Comparison of ENCODE assay signal across 9 cellular contexts in the genomic region with DNA sequence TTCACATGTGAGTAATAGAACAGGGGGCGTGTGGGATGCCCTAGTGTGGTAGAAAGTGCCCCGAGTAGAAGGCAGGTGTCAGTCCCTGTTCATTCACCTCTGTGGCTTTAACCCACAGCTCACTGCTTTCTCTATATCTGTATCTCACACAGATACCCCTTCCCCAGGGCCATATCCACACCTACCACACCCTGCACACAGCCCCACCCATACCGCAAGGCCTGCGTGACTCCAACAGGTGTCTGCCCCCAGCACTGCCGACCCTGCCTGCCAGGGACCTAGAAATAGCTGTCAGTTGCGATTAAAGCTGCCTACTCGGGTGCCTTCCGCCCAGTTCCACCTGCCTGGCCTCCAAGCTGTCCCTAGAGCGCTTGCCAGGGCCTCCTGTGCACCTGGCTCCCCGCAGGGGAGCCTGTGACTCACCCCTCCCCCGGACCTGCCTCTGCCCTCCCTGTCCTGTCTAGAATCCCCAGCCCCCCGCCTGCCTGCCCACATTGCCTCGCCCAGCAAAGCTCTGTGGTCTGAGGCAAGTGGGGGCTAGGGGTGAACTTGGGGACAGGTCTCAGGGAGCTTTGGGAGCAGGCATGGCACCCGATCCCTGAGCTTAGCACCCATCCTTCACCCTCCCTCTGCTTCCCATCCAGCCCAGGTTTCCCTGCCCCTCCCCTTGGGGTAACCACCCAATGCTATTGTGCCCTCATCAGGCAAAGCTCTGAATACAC. TPM values are rescaled to one million over a fixed set of nuclear protein-coding genes. Genes with fewer than 3 reads are reported as not detected.
DNase-seq lines count a peak whose midpoint lies in the region; ATAC-seq and TF ChIP-seq lines count a peak whose summit lies in the region.
"Had no signal": no experiment of that assay in that cellular context is flagged by ENCODE, and none has a peak within 500 bp of the region (broad histone marks: within the 10 kb centered on the region; RNA-seq: fewer than 3 reads in every experiment).

No MANE protein-coding gene starts in this region.

- H3K4me3 ChIP-seq in BLaER1 treated with 17β-estradiol and CSF1 and Interleukin-3, amounts not matched to agents 10 nM and 100 nM, result no peak overlapping the region
- H3K4me3 ChIP-seq in HUES6 (ENCODE audit: low read depth, low read length) (no peak overlapping the region), RWPE2 (ENCODE audit: severe bottlenecking) (peak overlapping the region; percentile 0), hepatocyte (no peak overlapping the region)
- H3K4me3 ChIP-seq: heart right ventricle had no signal

- H3K27me3 ChIP-seq in BLaER1 treated with 17β-estradiol and CSF1 and Interleukin-3, amounts not matched to agents 10 nM and 100 nM, result no peaks in the 10 kb centered on the region
- no peaks in the 10 kb centered on the region for H3K27me3 ChIP-seq in HUES6 (ENCODE audit: control insufficient read depth, insufficient read depth, low read length)
- H3K27me3 ChIP-seq in RWPE2 (ENCODE audit: insufficient read depth, poor library complexity, severe bottlenecking), result no peaks in the 10 kb centered on the region
- no peaks in the 10 kb centered on the region for H3K27me3 ChIP-seq in hepatocyte
- H3K27me3 ChIP-seq: heart right ventricle had no signal

- TF ChIP-seq CTCF in RWPE2 (IDR thresholded peaks at IDR 0.05; ENCODE audit: poor library complexity, severe bottlenecking), result peak; percentile 53
- TF ChIP-seq CTCF in hepatocyte (IDR thresholded peaks at IDR 0.05; ENCODE audit: poor library complexity), result no peak

- H3K9me3 ChIP-seq in BLaER1 treated with 17β-estradiol and CSF1 and Interleukin-3, amounts not matched to agents 10 nM and 100 nM (replicated peaks in 1 of 11), result no peaks in the 10 kb centered on the region
- H3K9me3 ChIP-seq in HUES6 (ENCODE audit: control insufficient read depth, insufficient read depth, low read depth, low read length) (no peaks in the 10 kb centered on the region), RWPE2 (ENCODE audit: severe bottlenecking) (no peaks in the 10 kb centered on the region), hepatocyte (ENCODE audit: low read depth) (no peaks in the 10 kb centered on the region)
- H3K9me3 ChIP-seq: heart right ventricle had no signal

- POLR2A ChIA-PET in HEK293T (lab: Yijun Ruan, JAX), result interaction anchor here (1.4 to 11.7 kb wide), 2 partner anchors 10 to 42 kb away, joined by 6 to 260 read pairs; a partner anchor contains a TSS

- peak overlapping the region in 2 of 11 experiments; percentile 4 to 20; a peak in 2 of 22 replicates for H3K27ac ChIP-seq in BLaER1 treated with 17β-estradiol and CSF1 and Interleukin-3, amounts not matched to agents 10 nM and 100 nM
- H3K27ac ChIP-seq in HUES6 (ENCODE audit: low read depth, low read length), result no peak overlapping the region
- peak overlapping the region; percentile 97 for H3K27ac ChIP-seq in RWPE2 (ENCODE audit: poor library complexity, severe bottlenecking)
- H3K27ac ChIP-seq in hepatocyte, result peak overlapping the region; percentile 98

- peaks cover 79 to 95% (median 88%) of the 10 kb centered on the region in 11 experiments for H3K36me3 ChIP-seq in BLaER1 treated with 17β-estradiol and CSF1 and Interleukin-3, amounts not matched to agents 10 nM and 100 nM
- H3K36me3 ChIP-seq in HUES6 (ENCODE audit: control insufficient read depth, insufficient read depth, low read length) (peaks cover 66% of the 10 kb centered on the region), RWPE2 (ENCODE audit: low read depth) (peaks cover 67% of the 10 kb centered on the region), hepatocyte (replicated peaks; ENCODE audit: insufficient read depth, low read depth) (no peaks in the 10 kb centered on the region)

- H3K4me1 ChIP-seq in BLaER1 treated with 17β-estradiol and CSF1 and Interleukin-3, amounts not matched to agents 10 nM and 100 nM, result peaks cover 15 to 87% (median 45%) of the 10 kb centered on the region in 10 experiments; a peak in 19 of 20 replicates
- H3K4me1 ChIP-seq in HUES6 (ENCODE audit: control insufficient read depth, insufficient read depth, low read length) (peaks cover 34% of the 10 kb centered on the region), RWPE2 (ENCODE audit: insufficient read depth, poor library complexity, severe bottlenecking) (peaks cover 39% of the 10 kb centered on the region), hepatocyte (ENCODE audit: insufficient read depth) (peaks cover 52% of the 10 kb centered on the region)

- ATAC-seq in RWPE2 (ENCODE audit: low read depth), result peak; percentile 62
- no peak for ATAC-seq in HG02970 (IDR thresholded peaks at IDR 0.05; ENCODE audit: low FRiP score, unreplicated experiment)
- ATAC-seq: heart right ventricle had no signal

- WGBS in hepatocyte (ENCODE audit: low lambda C conversion rate, missing lambda C conversion rate), result 63% methylated on average over 14 of the region's 14 CpGs

- peak overlapping the region in 5 of 11 experiments; percentile 17 to 44 (median 33); a peak in 7 of 22 replicates for H3K9ac ChIP-seq in BLaER1 treated with 17β-estradiol and CSF1 and Interleukin-3, amounts not matched to agents 10 nM and 100 nM
- H3K9ac ChIP-seq in HUES6 (ENCODE audit: low read length), result peak overlapping the region; percentile 27

- H3K9me2 ChIP-seq in hepatocyte (replicated peaks; ENCODE audit: insufficient read depth), result no peaks in the 10 kb centered on the region

- peak; percentile 98 for DNase-seq in RWPE2 (ENCODE audit: low spot score)
- DNase-seq in hepatocyte (ENCODE audit: low spot score), result peak; percentile 86
- DNase-seq in globus pallidus (ENCODE audit: low spot score), result no peak
- no peak for DNase-seq in OCI-M1 (lab: John Stamatoyannopoulos, UW)
- DNase-seq in HEK293T (ENCODE audit: extremely low spot score), result no peak
- DNase-seq: heart right ventricle had no signal

- H4K20me1 ChIP-seq in BLaER1 treated with 17β-estradiol and CSF1 and Interleukin-3, amounts not matched to agents 10 nM and 100 nM, result peaks cover 3 to 55% (median 24%) of the 10 kb centered on the region in 11 experiments; a peak in 18 of 22 replicates
- H4K20me1 ChIP-seq in hepatocyte (ENCODE audit: insufficient read depth, poor library complexity, severe bottlenecking), result no peaks in the 10 kb centered on the region

- no peak overlapping the region for H2AFZ ChIP-seq in hepatocyte

- no peaks in the 10 kb centered on the region for H3K79me2 ChIP-seq in hepatocyte

- peak overlapping the region in 6 of 11 experiments; percentile 23 to 94 (median 52); a peak in 12 of 22 replicates for H3K4me2 ChIP-seq in BLaER1 treated with 17β-estradiol and CSF1 and Interleukin-3, amounts not matched to agents 10 nM and 100 nM
- H3K4me2 ChIP-seq in hepatocyte, result peak overlapping the region; percentile 16

- CTCF ChIA-PET in HEK293T (lab: Yijun Ruan, JAX), result interaction anchor here (1.1 to 7.0 kb wide), 4 partner anchors 9 to 157 kb away, joined by 3 to 107 read pairs (median 8); no protein-coding TSS in a partner anchor

TF ChIP-seq in HEK293T, 16 proteins besides CTCF, POLR2A, EP300 and RAD21:
- no peak for TF ChIP-seq SP1 (IDR thresholded peaks at IDR 0.05)
- TF ChIP-seq FOXM1 (IDR thresholded peaks at IDR 0.05; ENCODE audit: borderline replicate concordance), result no peak
- no peak for TF ChIP-seq LEF1 (IDR thresholded peaks at IDR 0.05; ENCODE audit: borderline replicate concordance)
- no peak for TF ChIP-seq NFRKB (IDR thresholded peaks at IDR 0.05)
- no peak for TF ChIP-seq BHLHE40 (IDR thresholded peaks at IDR 0.05; ENCODE audit: borderline replicate concordance)
- TF ChIP-seq TARDBP (IDR thresholded peaks at IDR 0.05), result no peak
- TF ChIP-seq FOXK2 (IDR thresholded peaks at IDR 0.05), result no peak
- no peak for TF ChIP-seq HDGF (IDR thresholded peaks at IDR 0.05; ENCODE audit: borderline replicate concordance)
- TF ChIP-seq ELF4 (IDR thresholded peaks at IDR 0.05), result no peak
- TF ChIP-seq FOXA1 (IDR thresholded peaks at IDR 0.05), result no peak
- TF ChIP-seq SUZ12 (IDR thresholded peaks at IDR 0.05), result no peak
- no peak for TF ChIP-seq CTBP1 (IDR thresholded peaks at IDR 0.05; ENCODE audit: borderline replicate concordance)
- no peak for TF ChIP-seq L3MBTL2 (conservative IDR thresholded peaks at IDR 0.05)
- no peak for TF ChIP-seq ARNT (IDR thresholded peaks at IDR 0.05)
- TF ChIP-seq, protein P1, sequence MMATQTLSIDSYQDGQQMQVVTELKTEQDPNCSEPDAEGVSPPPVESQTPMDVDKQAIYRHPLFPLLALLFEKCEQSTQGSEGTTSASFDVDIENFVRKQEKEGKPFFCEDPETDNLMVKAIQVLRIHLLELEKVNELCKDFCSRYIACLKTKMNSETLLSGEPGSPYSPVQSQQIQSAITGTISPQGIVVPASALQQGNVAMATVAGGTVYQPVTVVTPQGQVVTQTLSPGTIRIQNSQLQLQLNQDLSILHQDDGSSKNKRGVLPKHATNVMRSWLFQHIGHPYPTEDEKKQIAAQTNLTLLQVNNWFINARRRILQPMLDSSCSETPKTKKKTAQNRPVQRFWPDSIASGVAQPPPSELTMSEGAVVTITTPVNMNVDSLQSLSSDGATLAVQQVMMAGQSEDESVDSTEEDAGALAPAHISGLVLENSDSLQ (IDR thresholded peaks at IDR 0.05), result no peak
- no peak for TF ChIP-seq ZNF384 (IDR thresholded peaks at IDR 0.05)

RNA-seq across cellular contexts. Expression of a gene that starts 38.3 kb away (rescaled TPM):
- 616 and 651 TPM in 2 replicates for total RNA-seq in hepatocyte
- 310 and 388 TPM in 2 replicates for polyA plus RNA-seq in hepatocyte

RNA-seq across cellular contexts. Expression of a gene that starts 52.6 kb away (rescaled TPM):
- 219 and 228 TPM in 2 replicates for total RNA-seq in hepatocyte
- polyA plus RNA-seq in hepatocyte, result 460 and 461 TPM in 2 replicates

Comparison
In these comparisons a context has a peak if more than half of its experiments do, and no peak if none do; other contexts are left out.
1. DNase-seq: peak in RWPE2 (single experiment) and hepatocyte (single experiment); none in globus pallidus (single experiment), OCI-M1 (single experiment) and HEK293T (single experiment).